ENCODE assay signal across 23 cellular contexts in the genomic region with DNA sequence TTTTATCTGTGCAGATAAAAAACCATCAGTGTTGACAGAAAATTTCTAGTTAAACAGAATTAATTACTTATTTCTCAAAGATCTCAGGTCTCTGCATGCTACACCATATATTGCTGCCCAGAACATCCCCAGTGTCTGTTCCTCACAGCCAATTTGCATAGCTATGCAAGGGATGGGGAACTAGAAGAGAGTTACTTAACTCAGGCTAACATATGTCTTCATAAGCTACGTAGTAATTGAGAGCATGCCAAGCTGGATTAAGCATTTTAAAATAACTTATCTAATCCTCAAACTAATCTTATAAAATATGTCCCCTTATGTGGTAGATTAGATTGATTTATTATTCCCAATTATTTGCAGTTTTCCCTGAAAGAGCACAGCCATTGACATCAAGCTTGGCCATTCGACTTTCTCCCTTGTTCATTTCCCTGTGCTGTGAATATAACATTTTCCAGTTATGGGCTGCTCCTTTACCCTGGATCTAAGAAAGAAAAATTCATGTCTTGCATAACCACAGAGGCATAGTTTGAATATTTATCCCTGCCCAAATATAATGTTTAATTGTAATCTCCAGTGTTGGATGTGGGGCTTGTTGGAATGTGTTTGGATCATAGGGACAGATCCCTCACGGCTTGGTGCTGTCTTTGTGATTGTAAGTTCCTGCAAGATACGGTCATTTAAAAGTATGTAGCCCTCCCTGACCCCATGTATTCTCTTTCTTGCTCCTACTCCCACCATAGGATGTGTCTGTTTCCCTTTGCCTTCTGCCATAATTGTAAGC.
DNase-seq lines count a peak whose midpoint lies in the region; ATAC-seq lines count a peak whose summit lies in the region.
"Had no signal": no experiment of that assay in that cellular context is flagged by ENCODE, and none has a peak within 500 bp of the region (broad histone marks: within the 10 kb centered on the region; RNA-seq: fewer than 3 reads in every experiment).

No MANE protein-coding gene starts in this region.

- peaks cover 8% of the 10 kb centered on the region for H3K9me3 Mint-ChIP-seq in activated T-cell treated with anti-CD3 and anti-CD28 coated beads, Interleukin-2, amount 50 U/mL, for 24 hours
- H3K9me3 Mint-ChIP-seq in activated CD4-positive, alpha-beta T cell treated with anti-CD3 and anti-CD28 coated beads for 36 hours (ENCODE audit: low read depth), result peaks cover 1% of the 10 kb centered on the region

- POLR2A ChIA-PET in activated CD4-positive, alpha-beta T cell treated with anti-CD3 and anti-CD28 coated beads for 36 hours (lab: Charles Lee), result no interaction called here

- DNase-seq in EL (peak; percentile 60), NCI-H226 (peak; percentile 14), astrocyte of the hippocampus (ENCODE audit: low read depth, low spot score) (peak; percentile 27), myocyte (ENCODE audit: low read depth) (peak; percentile 9), hypothalamus (lab: John Stamatoyannopoulos, UW) (no peak)
- DNase-seq in activated T-cell treated with anti-CD3 and anti-CD28 coated beads, Interleukin-2, amount 50 U/mL, for 24 hours, result no peak
- no peak for DNase-seq in activated CD4-positive, alpha-beta T cell treated with anti-CD3 and anti-CD28 coated beads for 36 hours
- DNase-seq: activated naive CD4-positive, alpha-beta T cell treated with anti-CD3 and anti-CD28 coated beads for 36 hours; activated T-cell treated with anti-CD3 and anti-CD28 coated beads, Interleukin-2, amount 50 U/mL, for 4 hours; aorta; DND-41; effector memory CD8-positive, alpha-beta T cell; naive B cell; NCI-H1436; occipital lobe; retina; spleen; stimulated activated CD4-positive, alpha-beta T cell treated with anti-CD3 and anti-CD28 coated beads, Interleukin-4, amount 100 ng/mL, for 24 hours; stimulated activated naive CD8-positive, alpha-beta T cell treated with anti-CD3 and anti-CD28 coated beads, Interleukin-15, Interleukin-2, amounts not matched to agents 100 U/mL and 50 U/mL, for 24 hours; tibial artery had no signal

- no peaks in the 10 kb centered on the region for H3K4me1 Mint-ChIP-seq in activated T-cell treated with anti-CD3 and anti-CD28 coated beads, Interleukin-2, amount 50 U/mL, for 24 hours (ENCODE audit: low read depth)
- H3K4me1 Mint-ChIP-seq in activated CD4-positive, alpha-beta T cell treated with anti-CD3 and anti-CD28 coated beads for 36 hours, result no peaks in the 10 kb centered on the region
- H3K4me1 Mint-ChIP-seq: naive B cell had no signal

- CTCF ChIA-PET in activated CD4-positive, alpha-beta T cell treated with anti-CD3 and anti-CD28 coated beads for 36 hours (lab: Charles Lee), result interaction anchor here (0.7 kb wide), 2 partner anchors 12 to 325 kb away, joined by 3 read pairs; no protein-coding TSS in a partner anchor

- H3K27ac Mint-ChIP-seq in activated T-cell treated with anti-CD3 and anti-CD28 coated beads, Interleukin-2, amount 50 U/mL, for 24 hours, result no peak overlapping the region
- no peak overlapping the region for H3K27ac Mint-ChIP-seq in activated CD4-positive, alpha-beta T cell treated with anti-CD3 and anti-CD28 coated beads for 36 hours
- H3K27ac Mint-ChIP-seq: activated naive CD4-positive, alpha-beta T cell treated with anti-CD3 and anti-CD28 coated beads for 36 hours; effector memory CD8-positive, alpha-beta T cell; naive B cell had no signal

- H3K27me3 Mint-ChIP-seq in activated T-cell treated with anti-CD3 and anti-CD28 coated beads, Interleukin-2, amount 50 U/mL, for 24 hours, result no peaks in the 10 kb centered on the region
- H3K27me3 Mint-ChIP-seq in activated CD4-positive, alpha-beta T cell treated with anti-CD3 and anti-CD28 coated beads for 36 hours, result no peaks in the 10 kb centered on the region
- H3K27me3 Mint-ChIP-seq: effector memory CD8-positive, alpha-beta T cell; naive B cell had no signal

- no peaks in the 10 kb centered on the region for H3K36me3 Mint-ChIP-seq in activated T-cell treated with anti-CD3 and anti-CD28 coated beads, Interleukin-2, amount 50 U/mL, for 24 hours (ENCODE audit: low read depth)
- no peaks in the 10 kb centered on the region for H3K36me3 Mint-ChIP-seq in activated CD4-positive, alpha-beta T cell treated with anti-CD3 and anti-CD28 coated beads for 36 hours (ENCODE audit: low read depth)
- H3K36me3 Mint-ChIP-seq: naive B cell had no signal

- no peak for ATAC-seq in GM21619 (IDR thresholded peaks at IDR 0.05; ENCODE audit: unreplicated experiment)
- ATAC-seq in activated CD4-positive, alpha-beta T cell treated with anti-CD3 and anti-CD28 coated beads for 36 hours, result no peak
- ATAC-seq: activated CD4-positive, CD25-positive, alpha-beta regulatory T cell treated with anti-CD3 and anti-CD28 coated beads, Interleukin-2, amount 50 U/mL, for 24 hours; activated T-cell treated with anti-CD3 and anti-CD28 coated beads, Interleukin-2, amount 50 U/mL, for 4 hours; effector memory CD8-positive, alpha-beta T cell; esophagus mucosa; stimulated activated naive CD8-positive, alpha-beta T cell treated with anti-CD3 and anti-CD28 coated beads, Interleukin-15, Interleukin-2, amounts not matched to agents 100 U/mL and 50 U/mL, for 24 hours had no signal

- H3K4me3 Mint-ChIP-seq in activated T-cell treated with anti-CD3 and anti-CD28 coated beads, Interleukin-2, amount 50 U/mL, for 24 hours, result no peak overlapping the region
- no peak overlapping the region for H3K4me3 Mint-ChIP-seq in activated CD4-positive, alpha-beta T cell treated with anti-CD3 and anti-CD28 coated beads for 36 hours
- H3K4me3 Mint-ChIP-seq: activated naive CD4-positive, alpha-beta T cell treated with anti-CD3 and anti-CD28 coated beads for 36 hours; activated T-cell treated with anti-CD3 and anti-CD28 coated beads, Interleukin-2, amount 50 U/mL, for 4 hours; effector memory CD8-positive, alpha-beta T cell; naive B cell had no signal

- intact Hi-C loops in activated CD4-positive, alpha-beta T cell treated with anti-CD3 and anti-CD28 coated beads for 36 hours (cut with DNase I, micrococcal nuclease), result no loop called here

Comparison
In these comparisons a context has a peak if more than half of its experiments do, and no peak if none do; other contexts are left out.
1. DNase-seq: peak in EL (single experiment), NCI-H226 (single experiment), astrocyte of the hippocampus (single experiment) and myocyte (single experiment); none in activated T-cell treated with anti-CD3 and anti-CD28 coated beads, Interleukin-2, amount 50 U/mL, for 24 hours (single experiment), hypothalamus (0 of 51) and activated CD4-positive, alpha-beta T cell treated with anti-CD3 and anti-CD28 coated beads for 36 hours (single experiment).